8 cellular contexts compared by ENCODE assay signal in genomic region chr12:6700646-6701051, GRCh38.
DNase-seq lines count a peak whose midpoint lies in the region; ATAC-seq lines count a peak whose summit lies in the region.

TSS of gene PIANP (minus strand) at chr12:6700815. CDS start at chr12:6698061, 2,754 bp downstream.

- intact Hi-C loops in dendritic cell treated with granulocyte-macrophage colony-stimulating factor and Interleukin-4, amounts not matched to agents 40 ng/mL and 50 ng/mL, for 4 days (cut with micrococcal nuclease): no loop called here

- peaks cover 88% of the 10 kb centered on the region for H3K27me3 Mint-ChIP-seq in dendritic cell treated with granulocyte-macrophage colony-stimulating factor and Interleukin-4, amounts not matched to agents 40 ng/mL and 50 ng/mL, for 4 days
- peaks cover 33% of the 10 kb centered on the region for H3K27me3 Mint-ChIP-seq in memory B cell

- H3K4me1 Mint-ChIP-seq in dendritic cell treated with granulocyte-macrophage colony-stimulating factor and Interleukin-4, amounts not matched to agents 40 ng/mL and 50 ng/mL, for 4 days (ENCODE audit: low read depth): peaks cover 39% of the 10 kb centered on the region
- H3K4me1 Mint-ChIP-seq in memory B cell: peaks cover 34% of the 10 kb centered on the region

- DNase-seq in NCI-H2081 (lab: John Stamatoyannopoulos, UW): peak; percentile 15 to 24
- DNase-seq in NCI-H2081 treated with DMSO at 0.1 percent for 48 hours (lab: John Stamatoyannopoulos, UW): no peak
- peak; percentile 58 for DNase-seq in activated CD4-positive, alpha-beta T cell treated with anti-CD3 and anti-CD28 coated beads, Interleukin-2, amount 50 U/mL, for 1 hour
- peak; percentile 35 to 49 for DNase-seq in memory B cell (ENCODE audit: low spot score in 2 of 2)
- peak; percentile 42 for DNase-seq in stimulated activated naive CD8-positive, alpha-beta T cell treated with anti-CD3 and anti-CD28 coated beads, Interleukin-15, Interleukin-2, amounts not matched to agents 100 U/mL and 50 U/mL, for 24 hours
- no peak for DNase-seq in NOMO-1 treated with DMSO at 0.1 percent for 48 hours (lab: John Stamatoyannopoulos, UW; ENCODE audit: unreplicated experiment)
- DNase-seq in HPDE6-E6E7 (ENCODE audit: extremely low spot score): no peak

- no peak within 1 kb of the TSS for H3K27ac Mint-ChIP-seq in dendritic cell treated with granulocyte-macrophage colony-stimulating factor and Interleukin-4, amounts not matched to agents 40 ng/mL and 50 ng/mL, for 4 days
- H3K27ac Mint-ChIP-seq in memory B cell: peak within 1 kb of the TSS; percentile 71

- H3K9me3 Mint-ChIP-seq in dendritic cell treated with granulocyte-macrophage colony-stimulating factor and Interleukin-4, amounts not matched to agents 40 ng/mL and 50 ng/mL, for 4 days: no peaks in the 10 kb centered on the region
- H3K9me3 Mint-ChIP-seq in memory B cell: no peaks in the 10 kb centered on the region

- peak; percentile 49 for ATAC-seq in memory B cell (ENCODE audit: low read depth)
- ATAC-seq in stimulated activated naive CD8-positive, alpha-beta T cell treated with anti-CD3 and anti-CD28 coated beads, Interleukin-15, Interleukin-2, amounts not matched to agents 100 U/mL and 50 U/mL, for 24 hours: no peak

- H3K36me3 Mint-ChIP-seq in dendritic cell treated with granulocyte-macrophage colony-stimulating factor and Interleukin-4, amounts not matched to agents 40 ng/mL and 50 ng/mL, for 4 days (ENCODE audit: low read depth): no peaks in the 10 kb centered on the region
- H3K36me3 Mint-ChIP-seq in memory B cell: peaks cover 5% of the 10 kb centered on the region

- peak within 1 kb of the TSS; percentile 35 for H3K4me3 Mint-ChIP-seq in dendritic cell treated with granulocyte-macrophage colony-stimulating factor and Interleukin-4, amounts not matched to agents 40 ng/mL and 50 ng/mL, for 4 days
- peak within 1 kb of the TSS; percentile 75 for H3K4me3 Mint-ChIP-seq in memory B cell

Comparison
In these comparisons a context has a peak if more than half of its experiments do, and no peak if none do; other contexts are left out.
1. DNase-seq: peak in NCI-H2081 (2 of 2), activated CD4-positive, alpha-beta T cell treated with anti-CD3 and anti-CD28 coated beads, Interleukin-2, amount 50 U/mL, for 1 hour (single experiment), memory B cell (2 of 2) and stimulated activated naive CD8-positive, alpha-beta T cell treated with anti-CD3 and anti-CD28 coated beads, Interleukin-15, Interleukin-2, amounts not matched to agents 100 U/mL and 50 U/mL, for 24 hours (single experiment); none in NCI-H2081 treated with DMSO at 0.1 percent for 48 hours (single experiment), NOMO-1 treated with DMSO at 0.1 percent for 48 hours (single experiment) and HPDE6-E6E7 (single experiment).